Comparison of ENCODE assay signal across 10 cellular contexts in genomic region chr17:19546289-19547065, GRCh38. TPM values are rescaled to one million over a fixed set of nuclear protein-coding genes. Genes with fewer than 3 reads are reported as not detected.
A peak's percentile ranks its signal among the peaks of the same experiment; 100 is the strongest.
DNase-seq lines count a peak whose midpoint lies in the region; TF ChIP-seq lines count a peak whose summit lies in the region.
"Had no signal": no experiment of that assay in that cellular context is flagged by ENCODE, and none has a peak within 500 bp of the region (broad histone marks: within the 10 kb centered on the region; RNA-seq: fewer than 3 reads in every experiment).

No MANE protein-coding gene starts in this region.

- POLR2A ChIA-PET in A673 (lab: Charles Lee; ENCODE audit: low non-redundant PET), result no interaction called here

- H3K36me3 ChIP-seq in A673 (ENCODE audit: insufficient read depth, low read length, poor library complexity, severe bottlenecking) (no peaks in the 10 kb centered on the region), colonic mucosa (no peaks in the 10 kb centered on the region)

- no peak overlapping the region for H3K9ac ChIP-seq in colonic mucosa (ENCODE audit: low read depth in 2 of 2, low read length in 2 of 2)

- H3K9me3 ChIP-seq in A673 (ENCODE audit: low read depth, low read length, poor library complexity, severe bottlenecking) (no peaks in the 10 kb centered on the region), colonic mucosa (no peaks in the 10 kb centered on the region)

- intact Hi-C loops in A673 (cut with micrococcal nuclease; ENCODE audit: unreplicated experiment), result no loop called here
- intact Hi-C loops in colonic mucosa (cut with DNase I), result loop anchor here (10.0 kb wide), 1 partner anchor 48 kb away; no protein-coding TSS in a partner anchor

- no TSS peak for BruUV-seq in A673 (replicated peaks; lab: Mats Ljungman, UMichigan)

- CTCF ChIA-PET in A673 (lab: Charles Lee), result no interaction called here

- TF ChIP-seq CTCF in A673 (conservative IDR thresholded peaks at IDR 0.05; ENCODE audit: low read depth, low read length) (peak; percentile 29; the same call in 1 of the 2 replicates), LNCaP clone FGC (IDR thresholded peaks at IDR 0.05; ENCODE audit: control insufficient read depth, extremely low read depth, insufficient read depth) (peak; percentile 32; the same call in 1 of the 2 replicates), colonic mucosa (IDR thresholded peaks at IDR 0.05) (peak; percentile 18)

- H3K27ac ChIP-seq in A673 (ENCODE audit: low read depth, low read length, poor library complexity, severe bottlenecking) (no peak overlapping the region), colonic mucosa (peak overlapping the region; percentile 9)

- H3K4me1 ChIP-seq in A673 (ENCODE audit: insufficient read depth, low read length, poor library complexity, severe bottlenecking) (no peaks in the 10 kb centered on the region), colonic mucosa (peaks cover 8% of the 10 kb centered on the region)

- DNase-seq in A673 (ENCODE audit: low spot score) (no peak), LNCaP clone FGC (ENCODE audit: low read depth) (no peak), colonic mucosa (peak; percentile 74), midbrain (lab: John Stamatoyannopoulos, UW) (peak; percentile 33), NCI-H1105 treated with DMSO at 0.1 percent for 48 hours (lab: John Stamatoyannopoulos, UW) (no peak), NCI-H748 treated with DMSO at 0.1 percent for 48 hours (lab: John Stamatoyannopoulos, UW) (no peak), NCI-H526 (lab: John Stamatoyannopoulos, UW) (no peak), RKO (ENCODE audit: low spot score) (no peak)
- DNase-seq: NCI-H2029 had no signal

- no peak overlapping the region for H3K4me3 ChIP-seq in A673 (ENCODE audit: low read depth, low read length, poor library complexity, severe bottlenecking)
- H3K4me3 ChIP-seq in LNCaP clone FGC (ENCODE audit: low read depth, low read length), result no peak overlapping the region
- H3K4me3 ChIP-seq in colonic mucosa, result no peak overlapping the region

- H3K27me3 ChIP-seq in A673 (replicated peaks; ENCODE audit: insufficient read depth, low read depth, low read length, poor library complexity), result no peaks in the 10 kb centered on the region
- no peaks in the 10 kb centered on the region for H3K27me3 ChIP-seq in colonic mucosa

RNA-seq across cellular contexts. Expression of gene SLC47A1, which starts 12.8 kb away (rescaled TPM):
- 1.9 and 2.1 TPM in 2 replicates for total RNA-seq in A673 (2021)
- 1 to 10 TPM in 1 of 2 donors, under 1 TPM in 1; 0.37 to 1.0 TPM for total RNA-seq in colonic mucosa
- total RNA-seq: CD8-positive, alpha-beta T cell had no signal

Comparison
In these comparisons a context has a peak if more than half of its experiments do, and no peak if none do; other contexts are left out.
1. DNase-seq: peak in colonic mucosa (single experiment) and midbrain (single experiment); none in A673 (single experiment), LNCaP clone FGC (single experiment), NCI-H1105 treated with DMSO at 0.1 percent for 48 hours (single experiment), NCI-H748 treated with DMSO at 0.1 percent for 48 hours (single experiment), NCI-H526 (0 of 2) and RKO (single experiment).
2. Peak in every context shown above with its lines, with median percentiles within 50 percentile points of each other: CTCF ChIP-seq.